Comparison of ENCODE assay signal across 9 cellular contexts in genomic region chr22:29388759-29389090, GRCh38. TPM values are rescaled to one million over a fixed set of nuclear protein-coding genes. Genes with fewer than 3 reads are reported as not detected.
DNase-seq lines count a peak whose midpoint lies in the region; ATAC-seq and TF ChIP-seq lines count a peak whose summit lies in the region.
"Had no signal": no experiment of that assay in that cellular context is flagged by ENCODE, and none has a peak within 500 bp of the region (broad histone marks: within the 10 kb centered on the region; RNA-seq: fewer than 3 reads in every experiment).

No MANE protein-coding gene starts in this region.

- H3K4me1 ChIP-seq in iPS DF 6.9 (ENCODE audit: control insufficient read depth, insufficient read depth, low read length) (peaks cover 1% of the 10 kb centered on the region; the same call in 1 of the 2 replicates), stomach smooth muscle (ENCODE audit: control insufficient read depth, insufficient read depth, low read length) (peaks cover 22% of the 10 kb centered on the region)

- POLR2A ChIA-PET in WTC11 (lab: Charles Lee): no interaction called here

- peaks cover 50% of the 10 kb centered on the region for H3K4me1 Mint-ChIP-seq in stimulated activated naive CD8-positive, alpha-beta T cell treated with anti-CD3 and anti-CD28 coated beads, Interleukin-15, Interleukin-2, amounts not matched to agents 100 ng/mL and 50 ng/mL, for 24 hours (ENCODE audit: low read depth)
- peaks cover 8% of the 10 kb centered on the region for H3K4me1 Mint-ChIP-seq in WTC11

- no peak for DNase-seq in stimulated activated naive CD8-positive, alpha-beta T cell treated with anti-CD3 and anti-CD28 coated beads, Interleukin-15, Interleukin-2, amounts not matched to agents 100 U/mL and 50 U/mL, for 24 hours
- DNase-seq in WTC11 (ENCODE audit: low spot score) (no peak), iPS DF 6.9 (ENCODE audit: low read depth, low spot score) (no peak), T1000 (lab: John Stamatoyannopoulos, UW) (no peak), foreskin melanocyte (no peak)

- peaks cover 15% of the 10 kb centered on the region for H3K36me3 Mint-ChIP-seq in stimulated activated naive CD8-positive, alpha-beta T cell treated with anti-CD3 and anti-CD28 coated beads, Interleukin-15, Interleukin-2, amounts not matched to agents 100 ng/mL and 50 ng/mL, for 24 hours (ENCODE audit: low read depth)
- H3K36me3 Mint-ChIP-seq in WTC11: no peaks in the 10 kb centered on the region

- H3K27me3 ChIP-seq in iPS DF 6.9 (ENCODE audit: control insufficient read depth, insufficient read depth, low read length) (no peaks in the 10 kb centered on the region), stomach smooth muscle (ENCODE audit: control insufficient read depth in 1 of 2, insufficient read depth in 2 of 2, low read length in 2 of 2) (no peaks in the 10 kb centered on the region)

- peak overlapping the region; percentile 25 to 86 for H3K9ac ChIP-seq in stomach smooth muscle (ENCODE audit: low read length in 2 of 2)

- no peaks in the 10 kb centered on the region for H3K9me3 Mint-ChIP-seq in stimulated activated naive CD8-positive, alpha-beta T cell treated with anti-CD3 and anti-CD28 coated beads, Interleukin-15, Interleukin-2, amounts not matched to agents 100 ng/mL and 50 ng/mL, for 24 hours
- H3K9me3 Mint-ChIP-seq in WTC11: no peaks in the 10 kb centered on the region

- ATAC-seq in stimulated activated naive CD8-positive, alpha-beta T cell treated with anti-CD3 and anti-CD28 coated beads, Interleukin-15, Interleukin-2, amounts not matched to agents 100 U/mL and 50 U/mL, for 24 hours: no peak
- ATAC-seq in WTC11: 0 out of 2 replicates have a peak, but pooled peaks have one; percentile 4
- ATAC-seq in GM19328 (IDR thresholded peaks at IDR 0.05; ENCODE audit: unreplicated experiment): no peak

- no peak overlapping the region for H3K27ac ChIP-seq in iPS DF 6.9 (ENCODE audit: low read length)
- H3K27ac ChIP-seq in stomach smooth muscle (ENCODE audit: low read length): peak overlapping the region; percentile 77

- H3K9me3 ChIP-seq in iPS DF 6.9 (ENCODE audit: control insufficient read depth, insufficient read depth, low read length) (no peaks in the 10 kb centered on the region), stomach smooth muscle (ENCODE audit: control insufficient read depth in 2 of 2, low read length in 2 of 2) (no peaks in the 10 kb centered on the region)

- peak overlapping the region; percentile 93 for H3K4me3 Mint-ChIP-seq in stimulated activated naive CD8-positive, alpha-beta T cell treated with anti-CD3 and anti-CD28 coated beads, Interleukin-15, Interleukin-2, amounts not matched to agents 100 ng/mL and 50 ng/mL, for 24 hours
- peak overlapping the region; percentile 83 for H3K4me3 Mint-ChIP-seq in WTC11

- H3K36me3 ChIP-seq in iPS DF 6.9 (ENCODE audit: control insufficient read depth, insufficient read depth, low read length) (no peaks in the 10 kb centered on the region), stomach smooth muscle (ENCODE audit: control insufficient read depth in 2 of 2, insufficient read depth in 2 of 2, low read length in 2 of 2) (peaks cover 0 to 6% of the 10 kb centered on the region in 2 donors)

- H3K27me3 Mint-ChIP-seq in stimulated activated naive CD8-positive, alpha-beta T cell treated with anti-CD3 and anti-CD28 coated beads, Interleukin-15, Interleukin-2, amounts not matched to agents 100 ng/mL and 50 ng/mL, for 24 hours: no peaks in the 10 kb centered on the region
- H3K27me3 Mint-ChIP-seq in WTC11 (ENCODE audit: low read depth): no peaks in the 10 kb centered on the region

- CTCF ChIA-PET in WTC11 (lab: Charles Lee): interaction anchor here (0.8 to 1.5 kb wide), 6 partner anchors 76 to 165 kb away, joined by 3 to 8 read pairs (median 5); partner anchors contain the start of genes NEFH and THOC5

- TF ChIP-seq CTCF in WTC11 (IDR thresholded peaks at IDR 0.05): no peak

- peak overlapping the region; percentile 87; the same call in 1 of the 2 replicates for H3K4me3 ChIP-seq in iPS DF 6.9 (ENCODE audit: low read length)
- H3K4me3 ChIP-seq in stomach smooth muscle (ENCODE audit: low read length in 2 of 2): peak overlapping the region; percentile 63 to 82

- no CpG with 5 or more reads among the region's 9 CpGs for WGBS in iPS DF 6.9 (ENCODE audit: insufficient coverage, insufficient read length)

- H3K27ac Mint-ChIP-seq in stimulated activated naive CD8-positive, alpha-beta T cell treated with anti-CD3 and anti-CD28 coated beads, Interleukin-15, Interleukin-2, amounts not matched to agents 100 ng/mL and 50 ng/mL, for 24 hours: peak overlapping the region; percentile 90
- H3K27ac Mint-ChIP-seq in WTC11: no peak overlapping the region

TF ChIP-seq in WTC11, 78 proteins besides CTCF, POLR2A, EP300 and RAD21:
- TF ChIP-seq GTF2I (CRISPR knock-in tag; conservative IDR thresholded peaks at IDR 0.05) (peak; percentile 47; the same call in 1 of the 2 replicates), GABPB1 (CRISPR knock-in tag; IDR thresholded peaks at IDR 0.05) (no peak), ZNF121 (CRISPR knock-in tag; IDR thresholded peaks at IDR 0.05) (0 out of 2 replicates have a peak, but pooled peaks have one; percentile 43)
TF ChIP-seq in WTC11: peak in this region for 2.

RNA-seq across cellular contexts. Expression of gene AP1B1, which starts 0.4 kb away (rescaled TPM):
- total RNA-seq in WTC11 (2021): 68.9 to 77.9 TPM (median 71.6 TPM) in 3 replicates

RNA-seq across cellular contexts. Expression of gene RFPL1, which starts 49.7 kb away (rescaled TPM):
- not detected in 3 replicates for total RNA-seq in WTC11 (2021)
- total RNA-seq: glomerular endothelial cell had no signal
